9 cellular contexts compared by ENCODE assay signal in genomic region chr2:28620371-28620793, GRCh38.
DNase-seq lines count a peak whose midpoint lies in the region; ATAC-seq and TF ChIP-seq lines count a peak whose summit lies in the region.
"Had no signal": no experiment of that assay in that cellular context is flagged by ENCODE, and none has a peak within 500 bp of the region (broad histone marks: within the 10 kb centered on the region; RNA-seq: fewer than 3 reads in every experiment).

No MANE protein-coding gene starts in this region.

- peak overlapping the region; percentile 94 for H3K27ac Mint-ChIP-seq in activated naive CD4-positive, alpha-beta T cell treated with anti-CD3 and anti-CD28 coated beads, Interleukin-2, amount 10 ng/mL, durations not matched to agents 7 days and 5 days
- H3K27ac Mint-ChIP-seq in naive thymus-derived CD4-positive, alpha-beta T cell = peak overlapping the region in 5 of 9 donors; percentile 93 to 100 (median 100)

- H3K4me3 ChIP-seq in body of pancreas = no peak overlapping the region
- H3K4me3 ChIP-seq in naive thymus-derived CD4-positive, alpha-beta T cell (ENCODE audit: low read length) = peak overlapping the region; percentile 40
- no peak overlapping the region for H3K4me3 ChIP-seq in upper lobe of left lung

- H3K4me3 Mint-ChIP-seq in activated naive CD4-positive, alpha-beta T cell treated with anti-CD3 and anti-CD28 coated beads, Interleukin-2, amount 10 ng/mL, durations not matched to agents 7 days and 5 days = no peak overlapping the region
- H3K4me3 Mint-ChIP-seq in naive thymus-derived CD4-positive, alpha-beta T cell = peak overlapping the region in 9 of 10 donors; percentile 42 to 85 (median 72)

- H3K9me3 Mint-ChIP-seq in activated naive CD4-positive, alpha-beta T cell treated with anti-CD3 and anti-CD28 coated beads, Interleukin-2, amount 10 ng/mL, durations not matched to agents 7 days and 5 days = peaks cover 8% of the 10 kb centered on the region
- H3K9me3 Mint-ChIP-seq in naive thymus-derived CD4-positive, alpha-beta T cell = peaks cover 0 to 7% (median 0%) of the 10 kb centered on the region in 11 donors

- no peak for TF ChIP-seq EP300 in upper lobe of left lung (IDR thresholded peaks at IDR 0.05)

- no peak for ATAC-seq in body of pancreas
- ATAC-seq in naive thymus-derived CD4-positive, alpha-beta T cell = no peak
- ATAC-seq in upper lobe of left lung (ENCODE audit: low FRiP score in 2 of 2) = no peak
- ATAC-seq in HG02623 (IDR thresholded peaks at IDR 0.05; ENCODE audit: unreplicated experiment) = no peak

- H3K36me3 ChIP-seq in body of pancreas (replicated peaks in 1 of 2; ENCODE audit: insufficient read depth in 1 of 2, low read depth in 2 of 2) = no peaks in the 10 kb centered on the region
- no peaks in the 10 kb centered on the region for H3K36me3 ChIP-seq in naive thymus-derived CD4-positive, alpha-beta T cell (ENCODE audit: control insufficient read depth in 2 of 3, insufficient read depth in 3 of 3, low read length in 3 of 3)
- H3K36me3 ChIP-seq in upper lobe of left lung = no peaks in the 10 kb centered on the region

- intact Hi-C loops in body of pancreas (cut with DNase I) = no loop called here
- intact Hi-C loops in naive thymus-derived CD4-positive, alpha-beta T cell (cut with micrococcal nuclease) = loop anchor here in 1 of 2 donors (2.0 to 10.0 kb wide), 3 partner anchors 60 to 1524 kb away; partner anchors contain the start of genes FOSL2 and YPEL5

- peaks cover 36% of the 10 kb centered on the region for H3K4me1 ChIP-seq in body of pancreas
- peaks cover 39 to 91% of the 10 kb centered on the region in 2 donors for H3K4me1 ChIP-seq in naive thymus-derived CD4-positive, alpha-beta T cell (ENCODE audit: control insufficient read depth in 2 of 2, insufficient read depth in 2 of 2, low read length in 2 of 2)
- H3K4me1 ChIP-seq in upper lobe of left lung = peaks cover 33 to 36% (median 34%) of the 10 kb centered on the region in 4 donors

- TF ChIP-seq POLR2A in body of pancreas (IDR thresholded peaks at IDR 0.05) = no peak
- no peak for TF ChIP-seq POLR2A in upper lobe of left lung (IDR thresholded peaks at IDR 0.05)

- whole genome bisulfite sequencing in body of pancreas, 2 donors = 72 to 83% methylated on average over 5 of the region's 5 CpGs
- WGBS in upper lobe of left lung, 2 donors = 63 to 80% methylated on average over 1 to 5 of the region's 5 CpGs

- H3K27me3 ChIP-seq in body of pancreas (no peaks in the 10 kb centered on the region), upper lobe of left lung (no peaks in the 10 kb centered on the region)
- no peaks in the 10 kb centered on the region for H3K27me3 ChIP-seq in naive thymus-derived CD4-positive, alpha-beta T cell (ENCODE audit: control insufficient read depth in 2 of 2, insufficient read depth in 2 of 2, low read length in 2 of 2)

- H3K27ac ChIP-seq in body of pancreas (peak overlapping the region; percentile 77 to 94 (median 86)), upper lobe of left lung (peak overlapping the region; percentile 81 to 96 (median 90))
- peak overlapping the region; percentile 95 for H3K27ac ChIP-seq in naive thymus-derived CD4-positive, alpha-beta T cell (ENCODE audit: low read depth, low read length)

- H3K9me3 ChIP-seq in body of pancreas = no peaks in the 10 kb centered on the region
- no peaks in the 10 kb centered on the region for H3K9me3 ChIP-seq in naive thymus-derived CD4-positive, alpha-beta T cell (ENCODE audit: control insufficient read depth in 2 of 3, low read length in 3 of 3)
- H3K9me3 ChIP-seq in upper lobe of left lung = no peaks in the 10 kb centered on the region

- peaks cover 5% of the 10 kb centered on the region for H3K36me3 Mint-ChIP-seq in activated naive CD4-positive, alpha-beta T cell treated with anti-CD3 and anti-CD28 coated beads, Interleukin-2, amount 10 ng/mL, durations not matched to agents 7 days and 5 days
- H3K36me3 Mint-ChIP-seq in naive thymus-derived CD4-positive, alpha-beta T cell = peaks cover 0 to 6% (median 0%) of the 10 kb centered on the region in 5 donors

- DNase-seq in activated naive CD4-positive, alpha-beta T cell treated with anti-CD3 and anti-CD28 coated beads, Interleukin-2, amount 10 ng/mL, durations not matched to agents 7 days and 5 days = no peak
- DNase-seq in activated naive CD4-positive, alpha-beta T cell treated with anti-CD3 and anti-CD28 coated beads, Interleukin-2, amount 50 U/mL, for 16 hours = no peak
- DNase-seq in body of pancreas = no peak
- DNase-seq in naive thymus-derived CD4-positive, alpha-beta T cell = peak in 2 of 9 donors; percentile 27 to 31
- DNase-seq in upper lobe of left lung = no peak
- no peak for DNase-seq in COLO829 (ENCODE audit: low spot score)
- DNase-seq in iPS-NIHi11 (ENCODE audit: low spot score) = no peak
- DNase-seq: activated gamma-delta T cell had no signal

- H3K4me1 Mint-ChIP-seq in activated naive CD4-positive, alpha-beta T cell treated with anti-CD3 and anti-CD28 coated beads, Interleukin-2, amount 10 ng/mL, durations not matched to agents 7 days and 5 days = peaks cover 82% of the 10 kb centered on the region
- peaks cover 0 to 92% (median 55%) of the 10 kb centered on the region in 7 donors for H3K4me1 Mint-ChIP-seq in naive thymus-derived CD4-positive, alpha-beta T cell

- H3K27me3 Mint-ChIP-seq in activated naive CD4-positive, alpha-beta T cell treated with anti-CD3 and anti-CD28 coated beads, Interleukin-2, amount 10 ng/mL, durations not matched to agents 7 days and 5 days = no peaks in the 10 kb centered on the region
- no peaks in the 10 kb centered on the region for H3K27me3 Mint-ChIP-seq in naive thymus-derived CD4-positive, alpha-beta T cell

- POLR2A ChIA-PET in naive thymus-derived CD4-positive, alpha-beta T cell (lab: Charles Lee) = interaction anchor here (0.8 to 5.6 kb wide), 4 partner anchors 7 to 26 kb away, joined by 3 to 53 read pairs (median 21); no protein-coding TSS in a partner anchor

- TF ChIP-seq CTCF in body of pancreas (IDR thresholded peaks at IDR 0.05) (no peak), upper lobe of left lung (IDR thresholded peaks at IDR 0.05) (no peak)

- CTCF ChIA-PET in activated naive CD4-positive, alpha-beta T cell treated with anti-CD3 and anti-CD28 coated beads, Interleukin-2, amount 10 ng/mL, durations not matched to agents 7 days and 5 days (lab: Charles Lee) = interaction anchor here (1.0 to 3.0 kb wide), 2 partner anchors 26 to 129 kb away, joined by 3 to 28 read pairs; no protein-coding TSS in a partner anchor
- CTCF ChIA-PET in naive thymus-derived CD4-positive, alpha-beta T cell (lab: Charles Lee) = interaction anchor here (1.4 kb wide), 1 partner anchor 25 kb away, joined by 13 read pairs; no protein-coding TSS in a partner anchor
